22 cellular contexts compared by ENCODE assay signal in the genomic region with DNA sequence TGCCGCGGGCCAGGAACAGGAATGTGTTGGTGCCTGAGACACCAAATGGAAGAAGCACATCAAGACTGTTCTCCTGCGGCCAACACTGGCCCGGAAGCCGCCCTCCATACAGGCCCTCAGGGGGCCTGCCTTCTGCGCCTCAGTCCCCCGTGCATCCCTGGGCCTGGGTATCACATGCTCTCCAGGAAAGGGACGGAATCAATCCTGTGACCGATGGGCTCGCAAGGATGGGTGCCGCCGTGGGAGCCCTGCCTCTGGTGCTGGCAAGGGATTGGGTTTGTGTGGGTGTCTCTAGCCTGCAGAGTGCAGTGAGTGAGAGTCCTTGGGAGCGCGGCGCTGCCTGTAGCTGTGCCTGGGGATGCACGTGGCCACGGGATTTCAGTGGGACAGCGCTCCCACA. TPM values are rescaled to one million over a fixed set of nuclear protein-coding genes. Genes with fewer than 3 reads are reported as not detected.
DNase-seq lines count a peak whose midpoint lies in the region; ATAC-seq and TF ChIP-seq lines count a peak whose summit lies in the region.
"Had no signal": no experiment of that assay in that cellular context is flagged by ENCODE, and none has a peak within 500 bp of the region (broad histone marks: within the 10 kb centered on the region; RNA-seq: fewer than 3 reads in every experiment).

No MANE protein-coding gene starts in this region.

- H3K4me1 ChIP-seq in BLaER1 (peaks cover 76% of the 10 kb centered on the region), endodermal cell (ENCODE audit: control insufficient read depth, insufficient read depth, low read length) (peaks cover 2% of the 10 kb centered on the region), ascending aorta (peaks cover 0 to 7% of the 10 kb centered on the region in 2 donors)
- H3K4me1 ChIP-seq: A549 had no signal

- 92 to 97% methylated on average over 14 to 18 of the region's 18 CpGs for WGBS in endodermal cell (ENCODE audit: insufficient coverage in 1 of 2, insufficient read length in 1 of 2), 2 experiments

- H3K9me3 ChIP-seq in BLaER1 (no peaks in the 10 kb centered on the region), endodermal cell (ENCODE audit: control insufficient read depth, low read length) (no peaks in the 10 kb centered on the region), ascending aorta (no peaks in the 10 kb centered on the region)
- H3K9me3 ChIP-seq: A549, BE2C had no signal

- ATAC-seq in HG03354 (IDR thresholded peaks at IDR 0.05; ENCODE audit: poor library complexity, severe bottlenecking, unreplicated experiment): no peak
- ATAC-seq: A549, GM12878 had no signal

- H3K27ac Mint-ChIP-seq in endodermal cell: peak overlapping the region; percentile 48
- H3K27ac Mint-ChIP-seq: CD4-positive, alpha-beta T cell had no signal

- H3K9me3 Mint-ChIP-seq in endodermal cell: no peaks in the 10 kb centered on the region
- H3K9me3 Mint-ChIP-seq: CD4-positive, alpha-beta T cell; CD8-positive, alpha-beta memory T cell had no signal

- no peaks in the 10 kb centered on the region for H4K20me1 ChIP-seq in BLaER1

- no peaks in the 10 kb centered on the region for H3K4me1 Mint-ChIP-seq in endodermal cell

- H3K36me3 ChIP-seq in BLaER1 (no peaks in the 10 kb centered on the region), H7 (replicated peaks; ENCODE audit: control insufficient read depth, insufficient read depth, low read length) (no peaks in the 10 kb centered on the region), endodermal cell (ENCODE audit: control insufficient read depth, insufficient read depth, low read length) (no peaks in the 10 kb centered on the region), ascending aorta (peaks cover 5 to 7% of the 10 kb centered on the region in 2 donors)
- H3K36me3 ChIP-seq: BE2C had no signal

- H3K4me3 Mint-ChIP-seq in endodermal cell: no peak overlapping the region
- H3K4me3 Mint-ChIP-seq: CD4-positive, alpha-beta T cell; CD8-positive, alpha-beta memory T cell had no signal

- no peak for TF ChIP-seq CTCF in endodermal cell (conservative IDR thresholded peaks at IDR 0.05)
- no peak for TF ChIP-seq CTCF in ascending aorta (IDR thresholded peaks at IDR 0.05)

- DNase-seq in H7 (peak; percentile 67), endodermal cell (no peak), occipital lobe (lab: John Stamatoyannopoulos, UW) (peak; percentile 31), epidermal melanocyte (ENCODE audit: insufficient read length, low spot score) (no peak), ascending aorta (ENCODE audit: low spot score in 2 of 2) (no peak)
- DNase-seq: 8988T; ACHN; AML-193; BE2C; CD4-positive, alpha-beta T cell; CD8-positive, alpha-beta memory T cell; DMS 273 treated with DMSO at 0.1 percent for 48 hours; DMS79; EL; GDM1; GOT3; HCEC 1CT had no signal

- intact Hi-C loops in ascending aorta (cut with DNase I): no loop called here

- H3K36me3 Mint-ChIP-seq in endodermal cell (ENCODE audit: low read depth): no peaks in the 10 kb centered on the region

- H3K4me2 ChIP-seq in BLaER1: peak overlapping the region; percentile 77
- H3K4me2 ChIP-seq: A549 had no signal

- H3K27ac ChIP-seq in BLaER1: no peak overlapping the region
- H3K27ac ChIP-seq in endodermal cell (ENCODE audit: low read depth, low read length): no peak overlapping the region
- H3K27ac ChIP-seq in ascending aorta: no peak overlapping the region
- H3K27ac ChIP-seq: A549, C4-2B had no signal

- H3K27me3 ChIP-seq in BLaER1: 0 out of 2 replicates have a peak, but pooled peaks cover 5% of the 10 kb centered on the region
- H3K27me3 ChIP-seq in H7 (ENCODE audit: control insufficient read depth, insufficient read depth, low read length): no peaks in the 10 kb centered on the region
- no peaks in the 10 kb centered on the region for H3K27me3 ChIP-seq in endodermal cell (ENCODE audit: control insufficient read depth, insufficient read depth, low read length, poor library complexity, severe bottlenecking)
- no peaks in the 10 kb centered on the region for H3K27me3 ChIP-seq in ascending aorta
- H3K27me3 ChIP-seq: BE2C had no signal

- H3K4me3 ChIP-seq in BLaER1 (no peak overlapping the region), H7 (ENCODE audit: insufficient read depth, low read depth, low read length) (no peak overlapping the region), endodermal cell (ENCODE audit: low read length) (no peak overlapping the region), ascending aorta (no peak overlapping the region)
- H3K4me3 ChIP-seq: A549, GM12878 had no signal

- H3K9ac ChIP-seq in BLaER1: no peak overlapping the region
- H3K9ac ChIP-seq in endodermal cell (ENCODE audit: extremely low read depth, low read length, poor library complexity, severe bottlenecking): peak overlapping the region; percentile 11

- H3K27me3 Mint-ChIP-seq in endodermal cell (ENCODE audit: insufficient read depth): no peaks in the 10 kb centered on the region
- H3K27me3 Mint-ChIP-seq: CD4-positive, alpha-beta T cell; CD8-positive, alpha-beta memory T cell had no signal

RNA-seq across cellular contexts. Expression of gene CIBAR2, which starts 19.4 kb away (rescaled TPM):
- not detected in 2 replicates for total RNA-seq in H7 (2014; rRNA removed; shearing (Covaris generic))
- total RNA-seq in endodermal cell (not detected), occipital lobe (not detected), ascending aorta (not detected)
- 0.25 TPM for polyA plus RNA-seq in endodermal cell (2013, experiment 1 of 2)
- not detected for polyA plus RNA-seq in endodermal cell (2013, experiment 2 of 2)
- total RNA-seq: CD4-positive, alpha-beta T cell; CD8-positive, alpha-beta memory T cell; GM12878 had no signal
- polyA plus RNA-seq: A549; CD8-positive, alpha-beta memory T cell had no signal

Comparison
In these comparisons a context has a peak if more than half of its experiments do, and no peak if none do; other contexts are left out.
1. DNase-seq: peak in H7 (single experiment) and occipital lobe (single experiment); none in endodermal cell (single experiment), epidermal melanocyte (single experiment) and ascending aorta (0 of 2).